In the genomic region with DNA sequence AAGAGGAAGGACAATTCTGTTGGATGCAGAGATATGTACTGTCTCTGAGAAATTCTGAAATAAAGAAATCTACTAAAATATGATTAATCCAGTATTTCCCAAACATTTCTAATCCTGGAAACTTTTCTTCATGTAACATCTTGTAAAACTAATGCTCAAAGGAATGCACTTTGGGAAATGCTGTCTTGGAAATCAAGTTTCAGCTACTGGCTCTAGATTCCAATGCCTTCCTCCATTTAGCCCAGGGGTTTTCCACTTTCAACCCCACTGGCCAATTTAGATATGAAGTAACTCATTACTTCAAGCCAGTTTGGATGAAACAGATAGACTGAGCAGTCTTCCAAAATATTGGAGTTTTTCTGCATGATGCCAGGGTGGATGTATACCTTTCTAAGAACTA, we compare ENCODE assay signal across 17 cellular contexts.
A peak's percentile ranks its signal among the peaks of the same experiment; 100 is the strongest.
DNase-seq lines count a peak whose midpoint lies in the region; ATAC-seq, FAIRE-seq and TF ChIP-seq lines count a peak whose summit lies in the region.
"Had no signal": no experiment of that assay in that cellular context is flagged by ENCODE, and none has a peak within 500 bp of the region (broad histone marks: within the 10 kb centered on the region; RNA-seq: fewer than 3 reads in every experiment).

No MANE protein-coding gene starts in this region.

- H3K4me3 ChIP-seq in body of pancreas (no peak overlapping the region), pancreas (no peak overlapping the region)
- H3K4me3 ChIP-seq: BLaER1 treated with 17β-estradiol and CSF1 and Interleukin-3, amounts not matched to agents 10 nM and 100 nM; HAP-1 had no signal

- H3K27me3 ChIP-seq in body of pancreas, result no peaks in the 10 kb centered on the region
- no peaks in the 10 kb centered on the region for H3K27me3 ChIP-seq in pancreas
- H3K27me3 ChIP-seq: BLaER1 treated with 17β-estradiol and CSF1 and Interleukin-3, amounts not matched to agents 10 nM and 100 nM had no signal

- no peak for ATAC-seq in body of pancreas
- ATAC-seq in pancreas, result no peak
- ATAC-seq: CD8-positive, alpha-beta T cell; HepG2 had no signal

- no peaks in the 10 kb centered on the region for H3K9me3 ChIP-seq in body of pancreas
- H3K9me3 ChIP-seq in pancreas, result no peaks in the 10 kb centered on the region
- H3K9me3 ChIP-seq: HAP-1 had no signal

- intact Hi-C loops in body of pancreas (cut with DNase I), result no loop called here
- intact Hi-C loops in pancreas (cut with DNase I), result no loop called here

- TF ChIP-seq CTCF in body of pancreas (IDR thresholded peaks at IDR 0.05) (no peak), pancreas (IDR thresholded peaks at IDR 0.05) (no peak), GM13976 (IDR thresholded peaks at IDR 0.05; ENCODE audit: borderline replicate concordance, control extremely low read depth, extremely low read depth, insufficient read depth, missing control alignments) (no peak)

- TF ChIP-seq POLR2A in body of pancreas (IDR thresholded peaks at IDR 0.05), result no peak

- DNase-seq in EH (ENCODE audit: low read depth), result peak; percentile 61
- no peak for DNase-seq in body of pancreas
- no peak for DNase-seq in pancreas
- no peak for DNase-seq in NCI-H446 treated with DMSO at 0.1 percent for 48 hours (lab: John Stamatoyannopoulos, UW)
- DNase-seq in GM13976 (ENCODE audit: low spot score), result no peak
- no peak for DNase-seq in GF-D8 (lab: John Stamatoyannopoulos, UW)
- DNase-seq: ACHN; Calu3; CD8-positive, alpha-beta T cell; DMS79 treated with DMSO at 0.1 percent for 48 hours; EL; KG1 had no signal

- in situ Hi-C loops in GM13976 (cut with MboI; ENCODE audit: low sequenced_read_pairs, unreplicated experiment), result no loop called here

- H3K4me1 ChIP-seq in body of pancreas (peaks cover 25% of the 10 kb centered on the region), pancreas (peaks cover 0 to 25% (median 11%) of the 10 kb centered on the region in 3 donors)
- H3K4me1 ChIP-seq: HAP-1 had no signal

- FAIRE-seq in pancreas (lab: Jason Lieb, UNC), result no peak
- FAIRE-seq: A204.1, GM12892, HepG2 had no signal

- peak overlapping the region; percentile 80 to 96 (median 94) for H3K27ac ChIP-seq in body of pancreas
- peak overlapping the region; percentile 53 to 84 (median 79) for H3K27ac ChIP-seq in pancreas
- H3K27ac ChIP-seq: BLaER1 treated with 17β-estradiol and CSF1 and Interleukin-3, amounts not matched to agents 10 nM and 100 nM had no signal

- no peaks in the 10 kb centered on the region for H3K36me3 ChIP-seq in body of pancreas (replicated peaks in 1 of 2; ENCODE audit: insufficient read depth in 1 of 2, low read depth in 2 of 2)
- H3K36me3 ChIP-seq in pancreas, result no peaks in the 10 kb centered on the region
- H3K36me3 ChIP-seq: BLaER1 treated with 17β-estradiol and CSF1 and Interleukin-3, amounts not matched to agents 10 nM and 100 nM; HAP-1 had no signal
